Comparison of ENCODE assay signal across 34 cellular contexts in the genomic region with DNA sequence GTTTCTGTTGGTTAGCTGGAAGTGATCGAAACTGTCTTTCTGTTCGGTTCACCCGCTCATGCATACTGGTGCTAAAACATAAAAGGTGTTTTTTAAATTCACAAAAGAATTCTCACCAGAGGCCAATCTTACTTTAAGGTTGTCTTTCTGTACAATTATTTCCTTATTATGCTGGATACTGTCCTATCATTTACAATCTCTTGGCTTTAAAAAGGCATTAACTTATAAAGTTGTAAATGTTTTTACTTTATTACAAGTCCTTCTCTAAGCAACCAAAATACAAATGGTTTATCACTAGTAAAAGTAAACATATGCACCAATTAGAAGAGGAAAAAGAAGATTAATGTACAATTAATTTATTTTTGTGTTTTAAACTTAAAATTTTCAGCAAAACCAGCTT.
"Had no signal": no experiment of that assay in that cellular context is flagged by ENCODE, and none has a peak within 500 bp of the region (broad histone marks: within the 10 kb centered on the region; RNA-seq: fewer than 3 reads in every experiment).

No MANE protein-coding gene starts in this region.

- H3K4me1 Mint-ChIP-seq: nephron had no signal

- H3K36me3 ChIP-seq: adrenal gland, gastrocnemius medialis, neutrophil, right lobe of liver had no signal

- H3K27ac Mint-ChIP-seq: activated CD4-positive, alpha-beta memory T cell treated with anti-CD3 and anti-CD28 coated beads for 36 hours; activated CD4-positive, alpha-beta T cell treated with anti-CD3 and anti-CD28 coated beads, Interleukin-2, amount 10 ng/mL, durations not matched to agents 24 days and 14 days; activated naive CD4-positive, alpha-beta T cell treated with anti-CD3 and anti-CD28 coated beads for 36 hours; activated naive CD8-positive, alpha-beta T cell treated with anti-CD3 and anti-CD28 coated beads for 36 hours; activated T-helper 1 cell treated with anti-CD3 and anti-CD28 coated beads, Interleukin-12 subunit alpha, Interleukin-12 subunit beta, Interleukin-2, Interleukin-4 antibody, amounts not matched to agents 30 ng/mL and 10 ng/mL and 1 ng/mL, durations not matched to agents 14 hours and 24 hours and 36 hours; nephron; progenitor cell of endocrine pancreas; T-helper 2 cell treated with Interferon-gamma antibody and Interleukin-4, amounts not matched to agents 5 μg/mL and 100 μg/mL, for 36 hours had no signal

- H3K27me3 ChIP-seq: adrenal gland, body of pancreas, cardiac muscle cell, dorsolateral prefrontal cortex, gastrocnemius medialis, neutrophil, right lobe of liver, upper lobe of left lung, vagina had no signal

- H3K4me1 ChIP-seq: adrenal gland, body of pancreas, gastrocnemius medialis, right lobe of liver had no signal

- DNase-seq: activated CD4-positive, alpha-beta memory T cell treated with anti-CD3 and anti-CD28 coated beads for 36 hours; activated CD4-positive, alpha-beta T cell treated with anti-CD3 and anti-CD28 coated beads, Interleukin-2, amount 10 ng/mL, durations not matched to agents 24 days and 14 days; activated CD4-positive, CD25-positive, alpha-beta regulatory T cell treated with anti-CD3 and anti-CD28 coated beads, Interleukin-2, amount 50 U/mL, for 72 hours; activated CD8-positive, alpha-beta memory T cell treated with anti-CD3 and anti-CD28 coated beads, Interleukin-2, amount 50 U/mL, for 4 hours; activated effector memory CD4-positive, alpha-beta T cell treated with anti-CD3 and anti-CD28 coated beads, Interleukin-2, amount 50 U/mL, for 16 hours; activated naive CD4-positive, alpha-beta T cell treated with anti-CD3 and anti-CD28 coated beads for 36 hours; activated naive CD8-positive, alpha-beta T cell treated with anti-CD3 and anti-CD28 coated beads for 36 hours; activated T-cell treated with anti-CD3 and anti-CD28 coated beads, Interleukin-2, amount 50 U/mL, for 1 hour; adrenal gland; aorta; body of pancreas; cerebellar nuclear complex; dorsolateral prefrontal cortex; effector memory CD4-positive, alpha-beta T cell; erythroblast; gastrocnemius medialis; glutamatergic neuron; islet precursor cell; right lobe of liver; stimulated activated CD4-positive, alpha-beta T cell treated with anti-CD3 and anti-CD28 coated beads, Interleukin-12 subunit alpha, Interleukin-12 subunit beta, amount 100 ng/mL, for 4 hours; stimulated activated CD4-positive, alpha-beta T cell treated with anti-CD3 and anti-CD28 coated beads, Interleukin-4, amount 100 ng/mL, for 1 hour; stimulated activated naive CD8-positive, alpha-beta T cell treated with anti-CD3 and anti-CD28 coated beads, Interleukin-15, amount 100 ng/mL, for 72 hours; substantia nigra; T-helper 1 cell; upper lobe of left lung had no signal

- H3K9me3 Mint-ChIP-seq: activated CD4-positive, alpha-beta memory T cell treated with anti-CD3 and anti-CD28 coated beads for 36 hours; activated naive CD4-positive, alpha-beta T cell treated with anti-CD3 and anti-CD28 coated beads for 36 hours; memory B cell; nephron had no signal

- H3K9me3 ChIP-seq: adrenal gland, body of pancreas, gastrocnemius medialis, neutrophil, right lobe of liver, upper lobe of left lung, vagina had no signal

- ATAC-seq: body of pancreas; gastrocnemius medialis; right lobe of liver; stimulated activated naive CD8-positive, alpha-beta T cell treated with anti-CD3 and anti-CD28 coated beads, Interleukin-15, amount 100 ng/mL, for 72 hours had no signal

- H3K4me3 ChIP-seq: adrenal gland, body of pancreas, cardiac muscle cell, coronary artery, dorsolateral prefrontal cortex, gastrocnemius medialis, right lobe of liver, upper lobe of left lung, vagina had no signal

- H3K4me3 Mint-ChIP-seq: activated CD4-positive, alpha-beta memory T cell treated with anti-CD3 and anti-CD28 coated beads for 36 hours; activated CD4-positive, alpha-beta T cell treated with anti-CD3 and anti-CD28 coated beads, Interleukin-2, amount 10 ng/mL, durations not matched to agents 24 days and 14 days; activated naive CD4-positive, alpha-beta T cell treated with anti-CD3 and anti-CD28 coated beads for 36 hours; activated naive CD8-positive, alpha-beta T cell treated with anti-CD3 and anti-CD28 coated beads for 36 hours; activated T-helper 1 cell treated with anti-CD3 and anti-CD28 coated beads, Interleukin-12 subunit alpha, Interleukin-12 subunit beta, Interleukin-2, Interleukin-4 antibody, amounts not matched to agents 30 ng/mL and 10 ng/mL and 1 ng/mL, durations not matched to agents 14 hours and 24 hours and 36 hours; memory B cell; nephron; stimulated activated naive CD8-positive, alpha-beta T cell treated with anti-CD3 and anti-CD28 coated beads, Interleukin-15, amount 100 ng/mL, for 72 hours; T-helper 2 cell treated with Interferon-gamma antibody and Interleukin-4, amounts not matched to agents 5 μg/mL and 100 μg/mL, for 36 hours had no signal

- H3K27me3 Mint-ChIP-seq: activated CD4-positive, alpha-beta memory T cell treated with anti-CD3 and anti-CD28 coated beads for 36 hours; activated CD4-positive, alpha-beta T cell treated with anti-CD3 and anti-CD28 coated beads, Interleukin-2, amount 10 ng/mL, durations not matched to agents 24 days and 14 days; activated naive CD8-positive, alpha-beta T cell treated with anti-CD3 and anti-CD28 coated beads for 36 hours; memory B cell; progenitor cell of endocrine pancreas; stimulated activated naive CD8-positive, alpha-beta T cell treated with anti-CD3 and anti-CD28 coated beads, Interleukin-15, amount 100 ng/mL, for 72 hours had no signal

- H3K27ac ChIP-seq: adrenal gland, body of pancreas, cardiac muscle cell, coronary artery, dorsolateral prefrontal cortex, gastrocnemius medialis, neutrophil, right lobe of liver, upper lobe of left lung had no signal
